ENCODE assay signal across 8 cellular contexts in the genomic region with DNA sequence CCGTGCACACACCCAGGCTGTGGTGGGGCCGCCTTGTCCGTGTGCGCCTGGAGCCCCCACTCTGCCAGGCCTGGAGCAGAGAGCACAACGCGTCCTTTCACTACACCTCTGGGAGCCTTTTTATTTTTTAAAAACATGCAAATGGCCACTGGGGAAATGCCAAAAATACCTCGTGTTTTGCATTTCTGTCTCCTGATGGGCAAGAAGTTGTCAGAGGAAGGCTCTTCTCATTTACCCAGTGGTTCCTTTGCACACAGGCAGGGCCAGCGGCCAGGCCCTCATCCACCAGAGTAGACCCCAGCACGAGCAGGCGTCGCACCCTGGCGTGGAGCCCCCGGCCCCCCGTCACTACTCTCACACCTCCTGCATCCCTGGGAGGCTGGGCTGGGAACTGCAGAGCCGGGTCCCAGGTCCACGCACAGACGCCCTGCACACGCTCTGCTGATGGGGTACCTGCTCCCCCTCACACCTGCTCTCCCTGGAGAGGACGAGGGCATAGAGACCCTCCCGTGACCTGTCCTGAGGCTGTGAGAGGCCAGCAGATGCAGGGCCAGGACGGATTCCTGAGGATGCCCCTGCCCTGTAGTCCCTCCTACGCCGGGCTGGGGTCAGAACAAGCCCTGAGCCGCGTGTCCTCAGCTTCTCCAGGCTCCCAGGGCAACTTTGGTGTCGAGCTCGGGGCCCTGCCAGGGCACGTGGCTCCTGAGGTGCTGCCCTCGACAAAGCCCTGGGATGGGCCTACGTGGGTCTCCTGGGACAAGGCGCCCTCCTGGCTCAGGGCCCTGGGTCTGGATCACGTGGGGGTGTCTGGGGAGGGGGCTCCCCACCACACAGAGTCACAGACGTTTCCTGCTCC.
A peak's percentile ranks its signal among the peaks of the same experiment; 100 is the strongest.
DNase-seq lines count a peak whose midpoint lies in the region; ATAC-seq and TF ChIP-seq lines count a peak whose summit lies in the region.
"Had no signal": no experiment of that assay in that cellular context is flagged by ENCODE, and none has a peak within 500 bp of the region (broad histone marks: within the 10 kb centered on the region; RNA-seq: fewer than 3 reads in every experiment).

No MANE protein-coding gene starts in this region.

- H3K9me3 Mint-ChIP-seq in osteocyte (ENCODE audit: unreplicated experiment) (no peaks in the 10 kb centered on the region), progenitor cell of endocrine pancreas (ENCODE audit: low read depth) (no peaks in the 10 kb centered on the region)
- no peaks in the 10 kb centered on the region for H3K9me3 Mint-ChIP-seq in effector memory CD8-positive, alpha-beta T cell

- H3K27ac Mint-ChIP-seq in osteocyte (ENCODE audit: unreplicated experiment): peak overlapping the region; percentile 78
- H3K27ac Mint-ChIP-seq in progenitor cell of endocrine pancreas: no peak overlapping the region
- peak overlapping the region in 1 of 2 donors; percentile 82 for H3K27ac Mint-ChIP-seq in effector memory CD8-positive, alpha-beta T cell

- H3K36me3 Mint-ChIP-seq in osteocyte (ENCODE audit: unreplicated experiment) (no peaks in the 10 kb centered on the region), progenitor cell of endocrine pancreas (ENCODE audit: insufficient read depth) (no peaks in the 10 kb centered on the region)
- H3K36me3 Mint-ChIP-seq in effector memory CD8-positive, alpha-beta T cell (ENCODE audit: insufficient read depth): peaks cover 13% of the 10 kb centered on the region

- ATAC-seq in GM18909 (IDR thresholded peaks at IDR 0.05; ENCODE audit: poor library complexity, unreplicated experiment) (peak; percentile 70), HG02610 (IDR thresholded peaks at IDR 0.05; ENCODE audit: unreplicated experiment) (peak; percentile 80)
- ATAC-seq in effector memory CD8-positive, alpha-beta T cell (replicated peaks): no peak

- peaks cover 42% of the 10 kb centered on the region for H3K4me1 Mint-ChIP-seq in osteocyte (ENCODE audit: unreplicated experiment)
- peaks cover 4% of the 10 kb centered on the region for H3K4me1 Mint-ChIP-seq in progenitor cell of endocrine pancreas (ENCODE audit: low read depth)
- H3K4me1 Mint-ChIP-seq in effector memory CD8-positive, alpha-beta T cell (ENCODE audit: low read depth in 2 of 2): peaks cover 4% of the 10 kb centered on the region in 2 donors

- peak; percentile 82 for DNase-seq in NCI-H1048 (lab: John Stamatoyannopoulos, UW)
- no peak for DNase-seq in osteocyte (ENCODE audit: extremely low spot score, unreplicated experiment)
- no peak for DNase-seq in progenitor cell of endocrine pancreas (ENCODE audit: low spot score, unreplicated experiment)
- DNase-seq in NCI-H1436 treated with DMSO at 0.1 percent for 48 hours (lab: John Stamatoyannopoulos, UW): no peak
- no peak for DNase-seq in effector memory CD8-positive, alpha-beta T cell
- DNase-seq: activated CD4-positive, alpha-beta T cell treated with anti-CD3 and anti-CD28 coated beads for 4 hours had no signal

- no peaks in the 10 kb centered on the region for H3K27me3 Mint-ChIP-seq in osteocyte (ENCODE audit: unreplicated experiment)
- H3K27me3 Mint-ChIP-seq in progenitor cell of endocrine pancreas: no peaks in the 10 kb centered on the region
- H3K27me3 Mint-ChIP-seq in effector memory CD8-positive, alpha-beta T cell: no peaks in the 10 kb centered on the region

- TF ChIP-seq CTCF in osteocyte (IDR thresholded peaks at IDR 0.05) (no peak), progenitor cell of endocrine pancreas (IDR thresholded peaks at IDR 0.05; ENCODE audit: unreplicated experiment) (no peak)

- H3K4me3 Mint-ChIP-seq in osteocyte (ENCODE audit: unreplicated experiment) (no peak overlapping the region), progenitor cell of endocrine pancreas (ENCODE audit: low read depth) (no peak overlapping the region)
- no peak overlapping the region for H3K4me3 Mint-ChIP-seq in effector memory CD8-positive, alpha-beta T cell
